Comparison of ENCODE assay signal across 21 cellular contexts in the genomic region with DNA sequence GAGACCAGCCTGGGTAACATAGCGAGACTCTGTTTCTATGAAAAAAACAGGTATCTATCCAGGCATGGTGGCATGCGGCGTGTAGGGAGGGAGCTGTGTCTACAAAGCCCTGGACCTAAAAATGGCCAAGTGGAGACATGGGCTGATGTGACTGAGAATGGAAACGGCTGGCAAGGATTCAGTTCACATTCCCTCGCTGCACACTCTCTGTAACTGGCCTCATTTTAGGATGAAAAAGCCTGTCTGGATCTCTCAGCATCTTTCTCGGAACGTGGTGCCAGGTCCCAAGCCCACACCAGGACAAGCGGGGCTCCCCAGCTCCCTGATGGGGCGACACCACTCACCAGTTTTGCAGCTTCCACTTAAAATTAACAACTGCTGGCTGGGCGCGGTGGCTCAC. TPM values are rescaled to one million over a fixed set of nuclear protein-coding genes. Genes with fewer than 3 reads are reported as not detected.
"Had no signal": no experiment of that assay in that cellular context is flagged by ENCODE, and none has a peak within 500 bp of the region (broad histone marks: within the 10 kb centered on the region; RNA-seq: fewer than 3 reads in every experiment).

No MANE protein-coding gene starts in this region.

- H3K27me3 Mint-ChIP-seq: naive B cell had no signal

- H3K9me3 ChIP-seq: left lung, mucosa of descending colon, transverse colon, uterus had no signal

- H3K36me3 Mint-ChIP-seq: naive B cell had no signal

- ATAC-seq: left lung, mucosa of descending colon had no signal

- H3K36me3 ChIP-seq: brain microvascular endothelial cell, left lung, transverse colon, uterus had no signal

- DNase-seq: activated CD4-positive, alpha-beta T cell treated with anti-CD3 and anti-CD28 coated beads, Interleukin-2, amount 50 U/mL, for 48 hours; activated naive CD8-positive, alpha-beta T cell treated with anti-CD3 and anti-CD28 coated beads, Interleukin-2, amount 10 ng/mL, durations not matched to agents 7 days and 5 days; brain microvascular endothelial cell; naive B cell; nucleus accumbens; retina; stimulated activated CD4-positive, alpha-beta T cell treated with anti-CD3 and anti-CD28 coated beads, Interleukin-12 subunit alpha, Interleukin-12 subunit beta, amount 100 ng/mL, for 4 hours; stimulated activated CD4-positive, alpha-beta T cell treated with anti-CD3 and anti-CD28 coated beads, Interleukin-1b, Interleukin-23, amount 100 ng/mL, for 48 hours; stimulated activated naive CD4-positive, alpha-beta T cell treated with Interleukin-2 at 50 U/mL for 16 hours; SW 1271; transverse colon; uterus had no signal

- H3K27ac Mint-ChIP-seq: activated naive CD8-positive, alpha-beta T cell treated with anti-CD3 and anti-CD28 coated beads, Interleukin-2, amount 10 ng/mL, durations not matched to agents 7 days and 5 days; activated T-helper 1 cell treated with anti-CD3 and anti-CD28 coated beads, Interleukin-12 subunit alpha, Interleukin-12 subunit beta, Interleukin-2, Interleukin-4 antibody, amounts not matched to agents 30 ng/mL and 10 ng/mL and 1 ng/mL, durations not matched to agents 14 hours and 24 hours and 36 hours had no signal

- H3K9me3 Mint-ChIP-seq: activated naive CD8-positive, alpha-beta T cell treated with anti-CD3 and anti-CD28 coated beads, Interleukin-2, amount 10 ng/mL, durations not matched to agents 7 days and 5 days; activated T-helper 1 cell treated with anti-CD3 and anti-CD28 coated beads, Interleukin-12 subunit alpha, Interleukin-12 subunit beta, Interleukin-2, Interleukin-4 antibody, amounts not matched to agents 30 ng/mL and 10 ng/mL and 1 ng/mL, durations not matched to agents 14 hours and 24 hours and 36 hours; naive B cell had no signal

- H3K27ac ChIP-seq: brain microvascular endothelial cell, left lung, transverse colon, uterus had no signal

- H3K4me3 Mint-ChIP-seq: activated naive CD8-positive, alpha-beta T cell treated with anti-CD3 and anti-CD28 coated beads, Interleukin-2, amount 10 ng/mL, durations not matched to agents 7 days and 5 days; activated T-helper 1 cell treated with anti-CD3 and anti-CD28 coated beads, Interleukin-12 subunit alpha, Interleukin-12 subunit beta, Interleukin-2, Interleukin-4 antibody, amounts not matched to agents 30 ng/mL and 10 ng/mL and 1 ng/mL, durations not matched to agents 14 hours and 24 hours and 36 hours had no signal

- H3K27me3 ChIP-seq: brain microvascular endothelial cell, transverse colon had no signal

- H3K4me3 ChIP-seq: coronary artery, left lung, mucosa of descending colon, transverse colon, uterus had no signal

RNA-seq across cellular contexts. Expression of a gene that starts 31.6 kb away (rescaled TPM):
- total RNA-seq: activated naive CD8-positive, alpha-beta T cell treated with anti-CD3 and anti-CD28 coated beads, Interleukin-2, amount 10 ng/mL, durations not matched to agents 7 days and 5 days; activated T-helper 1 cell treated with anti-CD3 and anti-CD28 coated beads, Interleukin-12 subunit alpha, Interleukin-12 subunit beta, Interleukin-2, Interleukin-4 antibody, amounts not matched to agents 30 ng/mL and 10 ng/mL and 1 ng/mL, durations not matched to agents 14 hours and 24 hours and 36 hours; frontal cortex; posterior vena cava; subcutaneous adipose tissue; T-helper 2 cell treated with Interferon-gamma antibody and Interleukin-4, amounts not matched to agents 100 ng/mL and 5 ng/mL, for 36 hours had no signal
- polyA plus RNA-seq: keratinocyte had no signal
